13 cellular contexts compared by ENCODE assay signal in the genomic region with DNA sequence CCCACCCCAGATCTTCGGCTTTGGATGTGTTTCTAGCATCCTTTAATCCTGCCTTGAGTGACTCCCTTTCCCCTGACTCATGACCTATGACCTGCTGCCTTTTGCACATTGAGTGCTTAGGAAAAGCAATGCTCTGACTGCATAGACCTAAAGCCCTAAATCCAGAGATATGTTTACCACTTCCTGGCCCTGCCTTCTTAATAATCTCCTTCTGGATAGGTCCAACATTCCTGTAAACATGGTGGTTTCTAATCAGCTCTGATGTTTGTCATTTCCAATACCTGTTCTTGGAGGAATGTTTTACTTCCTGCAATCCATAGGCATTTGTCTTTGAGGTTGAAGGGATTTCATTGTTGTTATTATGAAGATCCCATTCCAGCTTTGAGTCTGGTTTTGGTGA. TPM values are rescaled to one million over a fixed set of nuclear protein-coding genes. Genes with fewer than 3 reads are reported as not detected.
DNase-seq lines count a peak whose midpoint lies in the region; ATAC-seq and TF ChIP-seq lines count a peak whose summit lies in the region.
"Had no signal": no experiment of that assay in that cellular context is flagged by ENCODE, and none has a peak within 500 bp of the region (broad histone marks: within the 10 kb centered on the region; RNA-seq: fewer than 3 reads in every experiment).

No MANE protein-coding gene starts in this region.

- no peak overlapping the region for H3K4me3 ChIP-seq in Caco-2 (ENCODE audit: low read depth, low read length)
- no peak overlapping the region for H3K4me3 ChIP-seq in body of pancreas
- peak overlapping the region; percentile 3 to 67 for H3K4me3 ChIP-seq in mucosa of rectum (ENCODE audit: low read length in 2 of 2)

- CTCF ChIA-PET in Caco-2 (lab: Charles Lee) = interaction anchor here (0.6 to 2.6 kb wide), 2 partner anchors 14 to 24 kb away, joined by 3 to 9 read pairs; no protein-coding TSS in a partner anchor

- peak overlapping the region; percentile 18 for H3K27ac Mint-ChIP-seq in Caco-2 (ENCODE audit: unreplicated experiment)

- H3K4me1 ChIP-seq in Caco-2 (peaks cover 32% of the 10 kb centered on the region), body of pancreas (peaks cover 3% of the 10 kb centered on the region), mucosa of rectum (ENCODE audit: control insufficient read depth in 2 of 2, insufficient read depth in 2 of 2, low read length in 2 of 2) (peaks cover 10% of the 10 kb centered on the region in 2 donors)

- H3K27ac ChIP-seq in body of pancreas (peak overlapping the region; percentile 17 to 85 (median 80)), mucosa of rectum (ENCODE audit: low read depth in 2 of 2, low read length in 2 of 2) (no peak overlapping the region)

- H3K36me3 ChIP-seq in Caco-2 (ENCODE audit: control insufficient read depth, insufficient read depth, low read length) (no peaks in the 10 kb centered on the region), body of pancreas (replicated peaks in 1 of 2; ENCODE audit: insufficient read depth in 1 of 2, low read depth in 2 of 2) (no peaks in the 10 kb centered on the region), mucosa of rectum (ENCODE audit: control insufficient read depth in 2 of 2, insufficient read depth in 2 of 2, low read length in 2 of 2) (no peaks in the 10 kb centered on the region)

- intact Hi-C loops in Caco-2 (cut with micrococcal nuclease; ENCODE audit: unreplicated experiment) = no loop called here
- intact Hi-C loops in body of pancreas (cut with DNase I) = no loop called here

- H3K27me3 Mint-ChIP-seq in Caco-2 (ENCODE audit: insufficient read depth, unreplicated experiment) = no peaks in the 10 kb centered on the region

- no peak overlapping the region for H3K4me3 Mint-ChIP-seq in Caco-2 (ENCODE audit: unreplicated experiment)

- no peak for TF ChIP-seq POLR2A in body of pancreas (IDR thresholded peaks at IDR 0.05)

- no peaks in the 10 kb centered on the region for H3K9me3 ChIP-seq in Caco-2
- H3K9me3 ChIP-seq in body of pancreas = no peaks in the 10 kb centered on the region
- no peaks in the 10 kb centered on the region for H3K9me3 ChIP-seq in mucosa of rectum (ENCODE audit: control insufficient read depth in 2 of 2, low read length in 2 of 2)

- peaks cover 23% of the 10 kb centered on the region for H3K4me1 Mint-ChIP-seq in Caco-2 (ENCODE audit: low read depth, unreplicated experiment)

- BruUV-seq in Caco-2 (replicated peaks; lab: Mats Ljungman, UMichigan) = no TSS peak

- DNase-seq in Caco-2 (no peak), M059J (ENCODE audit: low read depth) (peak; percentile 13), body of pancreas (no peak)
- DNase-seq: C1 segment of cervical spinal cord, NCI-H187 treated with DMSO at 0.1 percent for 48 hours, NCI-H2171, NCI-H82, SHP77 treated with DMSO at 0.1 percent for 48 hours had no signal

- ATAC-seq in body of pancreas (peak; percentile 30), HG02884 (IDR thresholded peaks at IDR 0.05; ENCODE audit: unreplicated experiment) (no peak), GM19035 (IDR thresholded peaks at IDR 0.05; ENCODE audit: unreplicated experiment) (no peak), HG03139 (IDR thresholded peaks at IDR 0.05; ENCODE audit: unreplicated experiment) (no peak), GM21723 (IDR thresholded peaks at IDR 0.05; ENCODE audit: unreplicated experiment) (no peak)

- no peaks in the 10 kb centered on the region for H3K27me3 ChIP-seq in Caco-2 (replicated peaks; ENCODE audit: control insufficient read depth, insufficient read depth, low read length)
- H3K27me3 ChIP-seq in body of pancreas = no peaks in the 10 kb centered on the region
- peaks cover 0 to 3% of the 10 kb centered on the region in 2 donors for H3K27me3 ChIP-seq in mucosa of rectum (ENCODE audit: control insufficient read depth in 2 of 2, insufficient read depth in 2 of 2, low read length in 2 of 2)

- H3K36me3 Mint-ChIP-seq in Caco-2 (ENCODE audit: insufficient read depth, unreplicated experiment) = no peaks in the 10 kb centered on the region

- POLR2A ChIA-PET in Caco-2 (lab: Charles Lee) = no interaction called here

- TF ChIP-seq CTCF in Caco-2 (IDR thresholded peaks at IDR 0.05; ENCODE audit: insufficient read depth in 1 of 2, low read depth in 1 of 2, low read length in 1 of 2, severe bottlenecking in 1 of 2, unreplicated experiment in 1 of 2) = no peak
- no peak for TF ChIP-seq CTCF in body of pancreas (IDR thresholded peaks at IDR 0.05)

- no peaks in the 10 kb centered on the region for H3K9me3 Mint-ChIP-seq in Caco-2 (ENCODE audit: unreplicated experiment)

- 42 to 68% methylated on average over 1 of the region's 1 CpG for WGBS in body of pancreas, 2 donors

- no peak overlapping the region for H3K9ac ChIP-seq in mucosa of rectum (ENCODE audit: low read depth in 1 of 2, low read length in 2 of 2)

RNA-seq across cellular contexts. Expression of gene SLC3A1, which starts 2.3 kb away (rescaled TPM):
- total RNA-seq in Caco-2 (2022) (1.5 and 4.0 TPM in 2 replicates), body of pancreas (100 to 1,000 TPM in 1 of 2 donors, 10 to 100 TPM in 1; 91.6 to 128 TPM)
- not detected in 2 replicates for total RNA-seq in M059J (2014; rRNA removed; shearing (Covaris generic))

Comparison
In these comparisons a context has a peak if more than half of its experiments do, and no peak if none do; other contexts are left out.
1. H3K4me3 ChIP-seq: peak in mucosa of rectum (2 of 2); none in Caco-2 (single experiment) and body of pancreas (0 of 2).
2. H3K27ac ChIP-seq: peak in body of pancreas (4 of 4); none in mucosa of rectum (0 of 2).
3. RNA of gene SLC3A1, which starts 2.3 kb away (total RNA-seq): 91.6 to 128 TPM in body of pancreas; 1.5 to 4.0 TPM in Caco-2 and not detected in M059J; every median in the first group is over 10 times any median in the second.